Comparison of ENCODE assay signal across 9 cellular contexts in genomic region chr11:118924591-118925585, GRCh38. TPM values are rescaled to one million over a fixed set of nuclear protein-coding genes. Genes with fewer than 3 reads are reported as not detected.
DNase-seq lines count a peak whose midpoint lies in the region; ATAC-seq, FAIRE-seq and TF ChIP-seq lines count a peak whose summit lies in the region.
"Had no signal": no experiment of that assay in that cellular context is flagged by ENCODE, and none has a peak within 500 bp of the region (broad histone marks: within the 10 kb centered on the region; RNA-seq: fewer than 3 reads in every experiment).

No MANE protein-coding gene starts in this region.

- peaks cover 50% of the 10 kb centered on the region for H3K79me2 ChIP-seq in endothelial cell of umbilical vein (ENCODE audit: control insufficient read depth, insufficient read depth, low read length)

- H3K4me1 ChIP-seq in endothelial cell of umbilical vein (ENCODE audit: control insufficient read depth, extremely low read depth, insufficient read depth, low read length) (peaks cover 52% of the 10 kb centered on the region), muscle layer of duodenum (ENCODE audit: control insufficient read depth in 1 of 2, insufficient read depth in 2 of 2, low read length in 2 of 2) (peaks cover 44 to 55% of the 10 kb centered on the region in 2 donors), vagina (peaks cover 60% of the 10 kb centered on the region)

- CTCF ChIA-PET in endothelial cell of umbilical vein (lab: Charles Lee), result interaction anchor here (0.6 to 10.6 kb wide), 12 partner anchors 11 to 235 kb away, joined by 3 to 330 read pairs (median 3); partner anchors contain the start of gene DDX6

- H3K4me3 ChIP-seq in WI38 (ENCODE audit: low read depth, low read length), result peak overlapping the region; percentile 100
- H3K4me3 ChIP-seq in endothelial cell of umbilical vein (replicated peaks in 1 of 3; ENCODE audit: insufficient read depth in 1 of 3, low read depth in 1 of 3, low read length in 3 of 3), result peak overlapping the region; percentile 0 to 84 (median 44)
- H3K4me3 ChIP-seq in muscle layer of duodenum (ENCODE audit: low read depth in 1 of 2, low read length in 2 of 2), result peak overlapping the region; percentile 98 to 99
- H3K4me3 ChIP-seq in vagina, result peak overlapping the region; percentile 87 to 100

- intact Hi-C loops in endothelial cell of umbilical vein (cut with micrococcal nuclease) (loop anchor here (5.0 kb wide), 2 partner anchors 92 to 132 kb away; partner anchors contain the start of genes HYOU1, RPS25 and TRAPPC4), vagina (cut with DNase I) (no loop called here)

- TF ChIP-seq POLR2A in endothelial cell of umbilical vein (IDR thresholded peaks at IDR 0.05; ENCODE audit: low read depth, low read length) (peak; percentile 17), vagina (IDR thresholded peaks at IDR 0.05) (no peak)

- H3K27ac ChIP-seq in endothelial cell of umbilical vein (ENCODE audit: insufficient read depth, low read depth, low read length) (no peak overlapping the region), muscle layer of duodenum (ENCODE audit: low read length) (peak overlapping the region; percentile 96), vagina (peak overlapping the region; percentile 96)

- peaks cover 25% of the 10 kb centered on the region for H3K36me3 Mint-ChIP-seq in HFFc6 (ENCODE audit: low read depth)

- POLR2A ChIA-PET in endothelial cell of umbilical vein (lab: Charles Lee), result interaction anchor here (0.6 to 2.7 kb wide), 2 partner anchors 14 to 126 kb away, joined by 5 to 52 read pairs; no protein-coding TSS in a partner anchor

- peak overlapping the region; percentile 66 for H3K4me2 ChIP-seq in endothelial cell of umbilical vein (ENCODE audit: insufficient read depth, low read length)

- H3K4me1 Mint-ChIP-seq in HFFc6 (ENCODE audit: low read depth), result peaks cover 43% of the 10 kb centered on the region

- dilution Hi-C loops in endothelial cell of umbilical vein (cut with MboI; ENCODE audit: extremely low pct_ligation_motif_present, low sequenced_read_pairs), result no loop called here

- peaks cover 6% of the 10 kb centered on the region for H3K27me3 Mint-ChIP-seq in HFFc6 (ENCODE audit: insufficient read depth)

- ATAC-seq in HG02970 (IDR thresholded peaks at IDR 0.05; ENCODE audit: low FRiP score, unreplicated experiment) (no peak), HG02981 (IDR thresholded peaks at IDR 0.05; ENCODE audit: unreplicated experiment) (no peak)

- no peaks in the 10 kb centered on the region for H3K9me3 Mint-ChIP-seq in HFFc6

- no peaks in the 10 kb centered on the region for H3K9me1 ChIP-seq in endothelial cell of umbilical vein (replicated peaks; ENCODE audit: control insufficient read depth, extremely low read depth, insufficient read depth, low read length)

- no peak overlapping the region for H2AFZ ChIP-seq in endothelial cell of umbilical vein (ENCODE audit: low read depth, low read length)

- peak overlapping the region; percentile 92 for H3K4me3 Mint-ChIP-seq in HFFc6

- peak; percentile 83 for FAIRE-seq in endothelial cell of umbilical vein (lab: Jason Lieb, UNC)
- FAIRE-seq: TTC549 had no signal

- H3K9ac ChIP-seq in endothelial cell of umbilical vein (replicated peaks; ENCODE audit: extremely low read depth, insufficient read depth, low read length), result peak overlapping the region; percentile 3

- no peaks in the 10 kb centered on the region for H4K20me1 ChIP-seq in endothelial cell of umbilical vein (replicated peaks; ENCODE audit: control insufficient read depth, extremely low read depth, insufficient read depth, low read length)

- H3K27me3 ChIP-seq in endothelial cell of umbilical vein (ENCODE audit: control insufficient read depth in 2 of 2, insufficient read depth in 2 of 2, low read length in 2 of 2) (no peaks in the 10 kb centered on the region), muscle layer of duodenum (ENCODE audit: low read depth, low read length) (no peaks in the 10 kb centered on the region), vagina (no peaks in the 10 kb centered on the region)

- TSS peak; percentile 29 for BruUV-seq in endothelial cell of umbilical vein (replicated peaks; lab: Mats Ljungman, UMichigan)

- H3K36me3 ChIP-seq in endothelial cell of umbilical vein (ENCODE audit: control insufficient read depth in 2 of 2, extremely low read depth in 1 of 2, insufficient read depth in 2 of 2, low read length in 2 of 2) (no peaks in the 10 kb centered on the region), muscle layer of duodenum (ENCODE audit: control insufficient read depth in 1 of 2, insufficient read depth in 2 of 2, low read length in 2 of 2) (peaks cover 0 to 3% of the 10 kb centered on the region in 2 donors), vagina (no peaks in the 10 kb centered on the region)

- peak overlapping the region; percentile 61 for H3K27ac Mint-ChIP-seq in HFFc6

- H3K9me3 ChIP-seq in endothelial cell of umbilical vein (replicated peaks; ENCODE audit: control insufficient read depth, insufficient read depth, low read length), result no peaks in the 10 kb centered on the region
- H3K9me3 ChIP-seq in muscle layer of duodenum (ENCODE audit: control insufficient read depth in 1 of 2, low read length in 2 of 2), result no peaks in the 10 kb centered on the region
- no peaks in the 10 kb centered on the region for H3K9me3 ChIP-seq in vagina

- DNase-seq in COR-L47 (lab: John Stamatoyannopoulos, UW) (peak; percentile 29), HFFc6 (no peak), endothelial cell of umbilical vein (ENCODE audit: low read depth, low spot score) (peak; percentile 59), vagina (ENCODE audit: extremely low spot score in 2 of 2) (peak in 1 of 2 donors; percentile 90)

- TF ChIP-seq CTCF in HFFc6 (IDR thresholded peaks at IDR 0.05) (no peak), WI38 (IDR thresholded peaks at IDR 0.05; ENCODE audit: low read depth, low read length) (no peak), endothelial cell of umbilical vein (IDR thresholded peaks at IDR 0.05; ENCODE audit: extremely low read depth in 1 of 2, insufficient read depth in 1 of 2, low read depth in 1 of 2, low read length in 2 of 2) (no peak), vagina (IDR thresholded peaks at IDR 0.05) (no peak)

TF ChIP-seq in endothelial cell of umbilical vein, 7 proteins besides CTCF, POLR2A, EP300 and RAD21 (continues in another document):
- no peak for TF ChIP-seq POLR2AphosphoS5 (IDR thresholded peaks at IDR 0.05; ENCODE audit: insufficient read depth, low read depth, low read length)
- TF ChIP-seq JUN (IDR thresholded peaks at IDR 0.05; ENCODE audit: borderline replicate concordance, insufficient read depth, insufficient read length, low read depth), result no peak
- no peak for TF ChIP-seq GATA2 (IDR thresholded peaks at IDR 0.05; ENCODE audit: insufficient read depth, insufficient read length, low read depth, low read length)

RNA-seq across cellular contexts. Expression of gene BCL9L, which starts 0.8 kb away (rescaled TPM):
- 100 to 1,000 TPM; 120 to 135 (median 127) TPM for total RNA-seq in HFFc6 (2021; fragmentation: NEBNext Ultra II Directional; extraction: Animal tissue kit (Norgen Biotek cat#: 25700))
- total RNA-seq in endothelial cell of umbilical vein, result 44.7 and 48.8 TPM in 2 replicates
- polyA plus RNA-seq in endothelial cell of umbilical vein, result 7.3 and 10.2 TPM in 2 replicates
- 6.5 and 8.0 TPM in 2 replicates for polyA plus RNA-seq in endothelial cell of umbilical vein (2011; cell fraction: cytosol; rRNA removed)
- 10.3 and 10.7 TPM in 2 replicates for polyA plus RNA-seq in endothelial cell of umbilical vein (2011; cell fraction: nucleus; rRNA removed)
- polyA plus RNA-seq in endothelial cell of umbilical vein (2012), result 34.2 and 37.1 TPM in 2 replicates
- polyA minus RNA-seq in endothelial cell of umbilical vein, result 6.4 and 6.9 TPM in 2 replicates
- 24.1 TPM for polyA minus RNA-seq in endothelial cell of umbilical vein (2011; cell fraction: cytosol; rRNA and poly(A)+ RNA removed)
- polyA minus RNA-seq in endothelial cell of umbilical vein (2011; cell fraction: nucleus; rRNA and poly(A)+ RNA removed), result 6.1 and 20.0 TPM in 2 replicates
- 30.0 TPM for total RNA-seq in vagina

RNA-seq across cellular contexts. Expression of gene UPK2, which starts 31.2 kb away (rescaled TPM):
- total RNA-seq in HFFc6 (2021; fragmentation: NEBNext Ultra II Directional; extraction: Animal tissue kit (Norgen Biotek cat#: 25700)), result under 1 TPM in 4 of 6 experiments, not detected in 2; 0.19 to 0.83 (median 0.29) TPM
- total RNA-seq in endothelial cell of umbilical vein (not detected in 2 replicates), vagina (not detected)
- polyA plus RNA-seq in endothelial cell of umbilical vein, result 0.11 and 0.13 TPM in 2 replicates
- 0.07 TPM in 1 of 2 replicates, not detected in the other for polyA plus RNA-seq in endothelial cell of umbilical vein (2011; cell fraction: cytosol; rRNA removed)
- not detected in 2 replicates for polyA plus RNA-seq in endothelial cell of umbilical vein (2011; cell fraction: nucleus; rRNA removed)
- polyA plus RNA-seq in endothelial cell of umbilical vein (2012), result not detected in 2 replicates
- polyA minus RNA-seq in endothelial cell of umbilical vein, result not detected in 2 replicates
- not detected for polyA minus RNA-seq in endothelial cell of umbilical vein (2011; cell fraction: cytosol; rRNA and poly(A)+ RNA removed)
- polyA minus RNA-seq in endothelial cell of umbilical vein (2011; cell fraction: nucleus; rRNA and poly(A)+ RNA removed), result not detected in 2 replicates

RNA-seq across cellular contexts. Expression of gene CXCR5, which starts 41.2 kb away (rescaled TPM):
- under 1 TPM in 1 of 6 experiments, not detected in 5; 0.06 TPM for total RNA-seq in HFFc6 (2021; fragmentation: NEBNext Ultra II Directional; extraction: Animal tissue kit (Norgen Biotek cat#: 25700))
- not detected in 2 replicates for total RNA-seq in endothelial cell of umbilical vein
- polyA plus RNA-seq in endothelial cell of umbilical vein, result not detected in 2 replicates
- polyA plus RNA-seq in endothelial cell of umbilical vein (2011; cell fraction: cytosol; rRNA removed), result not detected in 2 replicates
- not detected in 2 replicates for polyA plus RNA-seq in endothelial cell of umbilical vein (2011; cell fraction: nucleus; rRNA removed)
- not detected in 2 replicates for polyA plus RNA-seq in endothelial cell of umbilical vein (2012)
- polyA minus RNA-seq in endothelial cell of umbilical vein, result not detected in 2 replicates
- not detected for polyA minus RNA-seq in endothelial cell of umbilical vein (2011; cell fraction: cytosol; rRNA and poly(A)+ RNA removed)
- polyA minus RNA-seq in endothelial cell of umbilical vein (2011; cell fraction: nucleus; rRNA and poly(A)+ RNA removed), result not detected in 2 replicates
- not detected for total RNA-seq in vagina

RNA-seq across cellular contexts. Expression of gene FOXR1, which starts 46.7 kb away (rescaled TPM):
- not detected for total RNA-seq in HFFc6 (2021; fragmentation: NEBNext Ultra II Directional; extraction: Animal tissue kit (Norgen Biotek cat#: 25700))
- total RNA-seq in endothelial cell of umbilical vein, result not detected in 2 replicates
- polyA plus RNA-seq in endothelial cell of umbilical vein, result not detected in 2 replicates
- polyA plus RNA-seq in endothelial cell of umbilical vein (2011; cell fraction: cytosol; rRNA removed), result not detected in 2 replicates
- not detected in 2 replicates for polyA plus RNA-seq in endothelial cell of umbilical vein (2011; cell fraction: nucleus; rRNA removed)
- polyA plus RNA-seq in endothelial cell of umbilical vein (2012), result not detected in 2 replicates
- not detected in 2 replicates for polyA minus RNA-seq in endothelial cell of umbilical vein
- not detected for polyA minus RNA-seq in endothelial cell of umbilical vein (2011; cell fraction: cytosol; rRNA and poly(A)+ RNA removed)
- polyA minus RNA-seq in endothelial cell of umbilical vein (2011; cell fraction: nucleus; rRNA and poly(A)+ RNA removed), result not detected in 2 replicates
- total RNA-seq in vagina, result not detected

Comparison
In these comparisons a context has a peak if more than half of its experiments do, and no peak if none do; other contexts are left out.
1. H3K4me3 ChIP-seq: peak in every context shown above with its lines; median percentile 100 in WI38; 98 in muscle layer of duodenum; 94 in vagina; 44 in endothelial cell of umbilical vein.